In the genomic region with DNA sequence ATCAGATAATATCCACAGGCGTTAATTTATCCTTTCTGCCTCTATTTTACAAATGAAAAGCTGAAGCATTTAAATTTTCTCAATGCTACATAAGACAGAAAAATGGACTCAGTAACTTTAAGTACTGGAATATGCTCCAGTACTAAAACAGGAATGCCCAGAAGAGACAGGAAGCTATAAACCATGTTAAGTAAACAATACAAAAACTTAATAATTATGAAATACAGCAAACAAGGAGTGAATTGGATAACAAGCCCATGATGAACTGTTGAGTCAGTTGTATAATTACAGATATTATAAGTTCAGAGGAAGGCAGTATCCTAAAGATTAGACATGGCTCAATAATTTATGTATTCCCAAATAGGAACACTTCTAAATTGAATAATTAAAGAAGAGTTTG, we compare ENCODE assay signal across 25 cellular contexts.
A peak's percentile ranks its signal among the peaks of the same experiment; 100 is the strongest.
DNase-seq lines count a peak whose midpoint lies in the region; ATAC-seq and TF ChIP-seq lines count a peak whose summit lies in the region.
"Had no signal": no experiment of that assay in that cellular context is flagged by ENCODE, and none has a peak within 500 bp of the region (broad histone marks: within the 10 kb centered on the region; RNA-seq: fewer than 3 reads in every experiment).

No MANE protein-coding gene starts in this region.

- no peaks in the 10 kb centered on the region for H3K4me1 Mint-ChIP-seq in natural killer cell
- H3K4me1 Mint-ChIP-seq: CD4-positive, alpha-beta memory T cell; GM23338 had no signal

- peak; percentile 92 for ATAC-seq in RWPE2 (ENCODE audit: low read depth)
- ATAC-seq in natural killer cell, result no peak
- ATAC-seq: A549, GM23338, HCT116, Right ventricle myocardium inferior, SK-N-SH treated with all-trans-retinoic acid at 6 μM for 48 hours had no signal

- H3K27me3 ChIP-seq in RWPE2 (ENCODE audit: insufficient read depth, poor library complexity, severe bottlenecking) (no peaks in the 10 kb centered on the region), smooth muscle cell (ENCODE audit: low read depth) (no peaks in the 10 kb centered on the region), HAP-1 (ENCODE audit: low read depth) (peaks cover 2% of the 10 kb centered on the region; the same call in 1 of the 2 replicates)
- H3K27me3 ChIP-seq: SJCRH30 had no signal

- 92% methylated on average over 1 of the region's 1 CpG for WGBS in smooth muscle cell (ENCODE audit: low lambda C conversion rate)

- no peaks in the 10 kb centered on the region for H3F3A ChIP-seq in smooth muscle cell (ENCODE audit: low read depth)

- H3K9me3 ChIP-seq in RWPE2 (ENCODE audit: severe bottlenecking) (no peaks in the 10 kb centered on the region), smooth muscle cell (replicated peaks; ENCODE audit: low read depth) (no peaks in the 10 kb centered on the region), HAP-1 (no peaks in the 10 kb centered on the region)
- H3K9me3 ChIP-seq: A549, SJCRH30 had no signal

- H4K20me1 ChIP-seq in smooth muscle cell (ENCODE audit: low read depth), result no peaks in the 10 kb centered on the region

- no peak overlapping the region for H3K4me3 Mint-ChIP-seq in natural killer cell
- H3K4me3 Mint-ChIP-seq: CD4-positive, alpha-beta memory T cell; GM23338 had no signal

- TF ChIP-seq CTCF in RWPE2 (IDR thresholded peaks at IDR 0.05; ENCODE audit: poor library complexity, severe bottlenecking), result no peak
- no peak for TF ChIP-seq CTCF in epithelial cell of esophagus (IDR thresholded peaks at IDR 0.05; ENCODE audit: insufficient read depth, low read depth, low read length, missing control alignments)
- TF ChIP-seq CTCF in smooth muscle cell (IDR thresholded peaks at IDR 0.05; ENCODE audit: borderline replicate concordance, insufficient read depth, poor library complexity, severe bottlenecking), result no peak
- TF ChIP-seq CTCF in natural killer cell (IDR thresholded peaks at IDR 0.05), result no peak

- H3K27ac ChIP-seq in RWPE2 (ENCODE audit: poor library complexity, severe bottlenecking) (peak overlapping the region; percentile 20), smooth muscle cell (ENCODE audit: low read depth) (no peak overlapping the region)
- H3K27ac ChIP-seq: A549, HL-60, SJCRH30 had no signal

- no peaks in the 10 kb centered on the region for H3K27me3 Mint-ChIP-seq in natural killer cell (ENCODE audit: low read depth in 2 of 2)
- H3K27me3 Mint-ChIP-seq: CD4-positive, alpha-beta memory T cell had no signal

- peak overlapping the region; percentile 12 for H3K4me2 ChIP-seq in smooth muscle cell
- H3K4me2 ChIP-seq: A549, GM23338 had no signal

- no peak overlapping the region for H3K9ac ChIP-seq in smooth muscle cell (ENCODE audit: low read depth)

- H3K4me1 ChIP-seq in RWPE2 (ENCODE audit: insufficient read depth, poor library complexity, severe bottlenecking) (peaks cover 20% of the 10 kb centered on the region), smooth muscle cell (ENCODE audit: low read depth) (no peaks in the 10 kb centered on the region), HAP-1 (no peaks in the 10 kb centered on the region)
- H3K4me1 ChIP-seq: A549, SJCRH30 had no signal

- in situ Hi-C loops in HAP-1 (cut with MboI; ENCODE audit: low sequenced_read_pairs), result no loop called here

- intact Hi-C loops in natural killer cell (cut with micrococcal nuclease), result no loop called here

- H3K79me2 ChIP-seq in smooth muscle cell (ENCODE audit: low read depth), result peaks cover 3% of the 10 kb centered on the region

- H3K36me3 ChIP-seq in RWPE2 (ENCODE audit: low read depth), result no peaks in the 10 kb centered on the region
- H3K36me3 ChIP-seq in smooth muscle cell (ENCODE audit: low read depth), result no peaks in the 10 kb centered on the region
- H3K36me3 ChIP-seq in HAP-1 (replicated peaks), result no peaks in the 10 kb centered on the region
- H3K36me3 ChIP-seq: SJCRH30 had no signal

- no peak overlapping the region for H2AFZ ChIP-seq in smooth muscle cell (ENCODE audit: low read depth)
- H2AFZ ChIP-seq: GM23338 had no signal

- no peaks in the 10 kb centered on the region for H3K36me3 Mint-ChIP-seq in natural killer cell
- H3K36me3 Mint-ChIP-seq: CD4-positive, alpha-beta memory T cell had no signal

- no peak overlapping the region for H3K4me3 ChIP-seq in RWPE2 (ENCODE audit: severe bottlenecking)
- no peak overlapping the region for H3K4me3 ChIP-seq in epithelial cell of esophagus (ENCODE audit: low read length)
- H3K4me3 ChIP-seq in smooth muscle cell, result no peak overlapping the region
- H3K4me3 ChIP-seq in HAP-1, result no peak overlapping the region
- H3K4me3 ChIP-seq: A549, GM23338, SJCRH30 had no signal

- DNase-seq in HCEC 1CT (peak; percentile 74), RWPE2 (ENCODE audit: low spot score) (no peak), epithelial cell of esophagus (ENCODE audit: low read depth) (peak; percentile 32), smooth muscle cell (lab: John Stamatoyannopoulos, UW; ENCODE audit: unreplicated experiment) (no peak), HAP-1 (ENCODE audit: low spot score in 2 of 2) (no peak), LoVo (ENCODE audit: low spot score) (no peak), natural killer cell (no peak)
- DNase-seq: C1 segment of cervical spinal cord; CD4-positive, alpha-beta memory T cell; COR-L47; DMS79; GF-D8; Karpas-422; MM.1S; NCI-H1694; NCI-H2029 treated with DMSO at 0.1 percent for 48 hours; NCI-H2227 treated with DMSO at 0.1 percent for 48 hours; NCI-H526 treated with DMSO at 0.1 percent for 48 hours; SJCRH30 had no signal

- H3K27ac Mint-ChIP-seq in natural killer cell, result no peak overlapping the region
- H3K27ac Mint-ChIP-seq: GM23338 had no signal

- H3K9me3 Mint-ChIP-seq in natural killer cell, result peaks cover 2 to 3% of the 10 kb centered on the region in 2 donors
- H3K9me3 Mint-ChIP-seq: GM23338 had no signal

Comparison
In these comparisons a context has a peak if more than half of its experiments do, and no peak if none do; other contexts are left out.
1. DNase-seq: peak in HCEC 1CT (single experiment) and epithelial cell of esophagus (single experiment); none in RWPE2 (single experiment), smooth muscle cell (single experiment), HAP-1 (0 of 2), LoVo (single experiment) and natural killer cell (single experiment).